25 cellular contexts compared by ENCODE assay signal in genomic region chr22:36855478-36855877, GRCh38. TPM values are rescaled to one million over a fixed set of nuclear protein-coding genes. Genes with fewer than 3 reads are reported as not detected.
"Had no signal": no experiment of that assay in that cellular context is flagged by ENCODE, and none has a peak within 500 bp of the region (broad histone marks: within the 10 kb centered on the region; RNA-seq: fewer than 3 reads in every experiment).

No MANE protein-coding gene starts in this region.

- H3K4me1 ChIP-seq: Peyer's patch, SJSA1 had no signal

- H3K4me3 Mint-ChIP-seq: activated CD4-positive, alpha-beta T cell treated with anti-CD3 and anti-CD28 coated beads for 36 hours; activated CD4-positive, alpha-beta T cell treated with anti-CD3 and anti-CD28 coated beads, Interleukin-2, amount 10 ng/mL, durations not matched to agents 7 days and 5 days; activated CD8-positive, alpha-beta T cell treated with anti-CD3 and anti-CD28 coated beads, Interleukin-2, amount 10 ng/mL, durations not matched to agents 7 days and 5 days; activated naive CD4-positive, alpha-beta T cell treated with anti-CD3 and anti-CD28 coated beads, Interleukin-2, amount 50 U/mL, for 24 hours; activated naive CD8-positive, alpha-beta T cell treated with anti-CD3 and anti-CD28 coated beads, Interleukin-2, amount 10 ng/mL, durations not matched to agents 7 days and 5 days; activated T-cell treated with anti-CD3 and anti-CD28 coated beads, Interleukin-2, amount 50 U/mL, for 24 hours; T-helper 1 cell treated with Interleukin-12 subunit alpha and Interleukin-12 subunit beta and Interleukin-4 antibody, amounts not matched to agents 30 μg/mL and 1 μg/mL, for 36 hours; T-helper 2 cell treated with Interferon-gamma antibody and Interleukin-4, amounts not matched to agents 5 μg/mL and 100 μg/mL, for 36 hours; WTC11 had no signal

- FAIRE-seq: TTC549 had no signal

- H3K27ac Mint-ChIP-seq: activated CD4-positive, alpha-beta T cell treated with anti-CD3 and anti-CD28 coated beads for 36 hours; activated CD4-positive, alpha-beta T cell treated with anti-CD3 and anti-CD28 coated beads, Interleukin-2, amount 10 ng/mL, durations not matched to agents 7 days and 5 days; activated naive CD4-positive, alpha-beta T cell treated with anti-CD3 and anti-CD28 coated beads, Interleukin-2, amount 50 U/mL, for 24 hours; activated T-cell treated with anti-CD3 and anti-CD28 coated beads, Interleukin-2, amount 50 U/mL, for 24 hours; activated T-helper 2 cell treated with anti-CD3 and anti-CD28 coated beads, Interferon-gamma antibody, Interleukin-2, Interleukin-4, amounts not matched to agents 10 μg/mL and 5 μg/mL and 100 μg/mL, durations not matched to agents 14 hours and 24 hours and 36 hours; T-helper 1 cell treated with Interleukin-12 subunit alpha and Interleukin-12 subunit beta and Interleukin-4 antibody, amounts not matched to agents 30 μg/mL and 1 μg/mL, for 36 hours; T-helper 2 cell treated with Interferon-gamma antibody and Interleukin-4, amounts not matched to agents 5 μg/mL and 100 μg/mL, for 36 hours had no signal

- H3K9me3 ChIP-seq: ascending aorta, Peyer's patch, SJSA1, SK-N-SH had no signal

- H3K36me3 ChIP-seq: ascending aorta, Peyer's patch, SJSA1 had no signal

- H3K27me3 ChIP-seq: ascending aorta, Peyer's patch had no signal

- H3K9me3 Mint-ChIP-seq: activated CD4-positive, alpha-beta T cell treated with anti-CD3 and anti-CD28 coated beads, Interleukin-2, amount 10 ng/mL, durations not matched to agents 7 days and 5 days; activated naive CD4-positive, alpha-beta T cell treated with anti-CD3 and anti-CD28 coated beads, Interleukin-2, amount 50 U/mL, for 24 hours; activated naive CD8-positive, alpha-beta T cell treated with anti-CD3 and anti-CD28 coated beads, Interleukin-2, amount 10 ng/mL, durations not matched to agents 7 days and 5 days had no signal

- DNase-seq: activated CD4-positive, alpha-beta T cell treated with anti-CD3 and anti-CD28 coated beads for 36 hours; activated CD4-positive, alpha-beta T cell treated with anti-CD3 and anti-CD28 coated beads, Interleukin-2, amount 10 ng/mL, durations not matched to agents 7 days and 5 days; activated CD4-positive, alpha-beta T cell treated with anti-CD3 and anti-CD28 coated beads, Interleukin-2, amount 50 U/mL, for 48 hours; activated CD8-positive, alpha-beta T cell treated with anti-CD3 and anti-CD28 coated beads, Interleukin-2, amount 10 ng/mL, durations not matched to agents 7 days and 5 days; activated gamma-delta T cell; activated naive CD4-positive, alpha-beta T cell treated with Interleukin-2 at 50 U/mL for 16 hours; activated naive CD8-positive, alpha-beta T cell treated with anti-CD3 and anti-CD28 coated beads, Interleukin-2, amount 10 ng/mL, durations not matched to agents 7 days and 5 days; activated T-cell treated with anti-CD3 and anti-CD28 coated beads, Interleukin-2, amount 50 U/mL, for 24 hours; NCI-H1417; NCI-H146; PC-3; Peyer's patch; RPMI8226; SHP77 treated with DMSO at 0.1 percent for 48 hours; SK-N-SH had no signal

- H3K4me3 ChIP-seq: ascending aorta, Peyer's patch, SJSA1 had no signal

- H3K9ac ChIP-seq: SK-N-SH had no signal

- H3K36me3 Mint-ChIP-seq: activated naive CD8-positive, alpha-beta T cell treated with anti-CD3 and anti-CD28 coated beads, Interleukin-2, amount 10 ng/mL, durations not matched to agents 7 days and 5 days; WTC11 had no signal

- H3K27ac ChIP-seq: ascending aorta, Peyer's patch, SJSA1 had no signal

- H3K4me2 ChIP-seq: SK-N-SH had no signal

RNA-seq across cellular contexts. Expression of gene NCF4, which starts 5.3 kb away (rescaled TPM):
- total RNA-seq: M059J, SJSA1, WTC11 had no signal

RNA-seq across cellular contexts. Expression of gene PVALB, which starts 38.6 kb away (rescaled TPM):
- total RNA-seq: activated CD4-positive, alpha-beta T cell treated with anti-CD3 and anti-CD28 coated beads for 36 hours; activated CD4-positive, alpha-beta T cell treated with anti-CD3 and anti-CD28 coated beads, Interleukin-2, amount 10 ng/mL, durations not matched to agents 7 days and 5 days; activated CD8-positive, alpha-beta T cell treated with anti-CD3 and anti-CD28 coated beads, Interleukin-2, amount 10 ng/mL, durations not matched to agents 7 days and 5 days; activated naive CD8-positive, alpha-beta T cell treated with anti-CD3 and anti-CD28 coated beads, Interleukin-2, amount 10 ng/mL, durations not matched to agents 7 days and 5 days; activated T-helper 2 cell treated with anti-CD3 and anti-CD28 coated beads, Interferon-gamma antibody, Interleukin-2, Interleukin-4, amounts not matched to agents 10 μg/mL and 5 μg/mL and 100 μg/mL, durations not matched to agents 14 hours and 24 hours and 36 hours; ascending aorta; cardiac septum; M059J; PC-3; Peyer's patch; SJSA1 had no signal

RNA-seq across cellular contexts. Expression of gene CSF2RB, which starts 58.0 kb away (rescaled TPM):
- total RNA-seq: PC-3 had no signal
